ENCODE assay signal across 8 cellular contexts in the genomic region with DNA sequence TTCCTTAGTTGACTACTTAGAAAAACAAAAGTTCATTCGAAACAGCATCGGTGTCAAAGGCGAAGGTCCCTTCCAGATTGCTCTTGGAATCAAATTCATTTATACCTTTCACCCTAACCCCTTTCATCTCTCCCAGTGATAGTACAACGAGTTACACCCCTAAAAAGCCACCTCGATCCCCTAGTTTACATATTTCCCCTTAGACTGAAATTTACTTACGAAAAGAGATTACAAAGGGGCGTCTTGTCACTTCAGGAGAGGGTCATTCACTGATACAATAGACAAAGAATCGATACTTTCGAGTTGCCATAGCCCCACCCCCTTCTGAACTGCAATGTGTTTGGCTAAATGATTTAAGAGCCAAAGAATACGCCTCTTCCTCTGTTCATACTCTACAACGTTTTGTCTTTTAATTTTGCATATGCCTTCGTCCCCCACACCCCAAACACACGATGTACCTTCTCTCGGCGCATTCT.
DNase-seq lines count a peak whose midpoint lies in the region; ATAC-seq and TF ChIP-seq lines count a peak whose summit lies in the region.

No MANE protein-coding gene starts in this region.

- H3K27me3 ChIP-seq in H9 (ENCODE audit: insufficient read depth, low read length) (peaks cover 36% of the 10 kb centered on the region; the same call in 1 of the 2 replicates), upper lobe of right lung (peaks cover 20% of the 10 kb centered on the region)

- no peak overlapping the region for H4K8ac ChIP-seq in H9 (replicated peaks; ENCODE audit: insufficient read length, low read depth, low read length)

- H3K23ac ChIP-seq in H9 (ENCODE audit: insufficient read length, low read depth, low read length): no peak overlapping the region

- H4K20me1 ChIP-seq in H9 (ENCODE audit: control insufficient read depth, insufficient read depth, insufficient read length): peaks cover 3% of the 10 kb centered on the region

- H3K4me3 ChIP-seq in WI38 (ENCODE audit: low read depth, low read length) (peak overlapping the region; percentile 66), iPS-18c (ENCODE audit: insufficient read depth, low read depth, low read length) (peak overlapping the region; percentile 44), upper lobe of right lung (peak overlapping the region; percentile 51)

- H2BK5ac ChIP-seq in H9 (ENCODE audit: insufficient read length, low read length): no peak overlapping the region

- H3K27ac Mint-ChIP-seq in H9: no peak overlapping the region

- peaks cover 10 to 70% of the 10 kb centered on the region in 2 experiments for H3K9me3 Mint-ChIP-seq in H9

- no peak overlapping the region for H2AFZ ChIP-seq in H9 (ENCODE audit: low read length)

- no peaks in the 10 kb centered on the region for H3K79me2 ChIP-seq in H9 (ENCODE audit: insufficient read depth, low read length)

- DNase-seq in H9 (no peak), upper lobe of right lung (no peak), germinal center (ENCODE audit: low spot score) (no peak)
- DNase-seq in activated CD4-positive, alpha-beta T cell treated with anti-CD3 and anti-CD28 coated beads for 1 hour: no peak
- DNase-seq in activated CD4-positive, alpha-beta T cell treated with anti-CD3 and anti-CD28 coated beads for 4 hours: no peak

- no peak overlapping the region for H3K18ac ChIP-seq in H9 (ENCODE audit: insufficient read length, low read depth, low read length)

- H3K27ac ChIP-seq in C4-2B: peak overlapping the region; percentile 73
- H3K27ac ChIP-seq in H9 (ENCODE audit: insufficient read length, low read depth, low read length): no peak overlapping the region
- no peak overlapping the region for H3K27ac ChIP-seq in upper lobe of right lung

- H2BK20ac ChIP-seq in H9 (ENCODE audit: low read depth, low read length, poor library complexity, severe bottlenecking): no peak overlapping the region

- no peak for ATAC-seq in upper lobe of right lung

- H2AK5ac ChIP-seq in H9 (ENCODE audit: insufficient read length, low read length): no peak overlapping the region

- H3K4me1 ChIP-seq in H9 (ENCODE audit: insufficient read depth, low read length): peaks cover 6% of the 10 kb centered on the region
- no peaks in the 10 kb centered on the region for H3K4me1 ChIP-seq in upper lobe of right lung

- H3K14ac ChIP-seq in H9 (ENCODE audit: insufficient read depth, low read length): no peak overlapping the region

- no peak overlapping the region for H3K56ac ChIP-seq in H9 (ENCODE audit: insufficient read length, low read depth, low read length)

- H3K9me3 ChIP-seq in H9 (ENCODE audit: control insufficient read depth, low read depth, low read length): no peaks in the 10 kb centered on the region
- peaks cover 15% of the 10 kb centered on the region for H3K9me3 ChIP-seq in iPS-18c (ENCODE audit: control insufficient read depth, insufficient read depth, low read length)
- H3K9me3 ChIP-seq in upper lobe of right lung: no peaks in the 10 kb centered on the region

- no peak overlapping the region for H2BK15ac ChIP-seq in H9 (ENCODE audit: low read depth, low read length)

- peak overlapping the region; percentile 81 to 92 for H3K4me3 Mint-ChIP-seq in H9

- H2BK12ac ChIP-seq in H9 (ENCODE audit: insufficient read length, low read depth, low read length): no peak overlapping the region

- no peak overlapping the region for H4K5ac ChIP-seq in H9 (ENCODE audit: insufficient read length, low read depth, low read length)

- H3K36me3 ChIP-seq in upper lobe of right lung: no peaks in the 10 kb centered on the region

- no peaks in the 10 kb centered on the region for H3K36me3 Mint-ChIP-seq in H9 (ENCODE audit: insufficient read depth in 1 of 3, low read depth in 3 of 3)

- TF ChIP-seq CTCF in C4-2B (conservative IDR thresholded peaks at IDR 0.05) (no peak), H9 (conservative IDR thresholded peaks at IDR 0.05) (no peak), WI38 (IDR thresholded peaks at IDR 0.05; ENCODE audit: low read depth, low read length) (no peak), upper lobe of right lung (IDR thresholded peaks at IDR 0.05) (no peak)

- no CpG with 5 or more reads among the region's 15 CpGs for WGBS in H9 (ENCODE audit: extremely low coverage, insufficient read length, low lambda C conversion rate)

- peaks cover 25% of the 10 kb centered on the region for H3K23me2 ChIP-seq in H9 (ENCODE audit: insufficient read length, low read depth, low read length, poor library complexity, severe bottlenecking)

- H3K4me2 ChIP-seq in H9 (ENCODE audit: insufficient read depth, insufficient read length, low read length): peak overlapping the region; percentile 86

- no peak overlapping the region for H3K4ac ChIP-seq in H9 (ENCODE audit: low read depth, low read length)

- no peak overlapping the region for H4K91ac ChIP-seq in H9 (ENCODE audit: insufficient read length, low read depth, low read length)

- H2BK120ac ChIP-seq in H9 (ENCODE audit: low read depth, low read length, poor library complexity, severe bottlenecking): no peak overlapping the region

- H3K27me3 Mint-ChIP-seq in H9 (ENCODE audit: low read depth): peaks cover 73% of the 10 kb centered on the region

- H3T11ph ChIP-seq in H9 (ENCODE audit: low read length): no peak overlapping the region

- intact Hi-C loops in upper lobe of right lung (cut with DNase I): no loop called here

- H3K4me1 Mint-ChIP-seq in H9: peaks cover 36 to 52% of the 10 kb centered on the region in 2 experiments

- H3K79me1 ChIP-seq in H9 (ENCODE audit: insufficient read depth, low read depth, low read length, poor library complexity, severe bottlenecking): no peaks in the 10 kb centered on the region

- no peak overlapping the region for H3K9ac ChIP-seq in H9 (ENCODE audit: extremely low read depth, insufficient read length, low read length)
